Comparison of ENCODE assay signal across 11 cellular contexts in the genomic region with DNA sequence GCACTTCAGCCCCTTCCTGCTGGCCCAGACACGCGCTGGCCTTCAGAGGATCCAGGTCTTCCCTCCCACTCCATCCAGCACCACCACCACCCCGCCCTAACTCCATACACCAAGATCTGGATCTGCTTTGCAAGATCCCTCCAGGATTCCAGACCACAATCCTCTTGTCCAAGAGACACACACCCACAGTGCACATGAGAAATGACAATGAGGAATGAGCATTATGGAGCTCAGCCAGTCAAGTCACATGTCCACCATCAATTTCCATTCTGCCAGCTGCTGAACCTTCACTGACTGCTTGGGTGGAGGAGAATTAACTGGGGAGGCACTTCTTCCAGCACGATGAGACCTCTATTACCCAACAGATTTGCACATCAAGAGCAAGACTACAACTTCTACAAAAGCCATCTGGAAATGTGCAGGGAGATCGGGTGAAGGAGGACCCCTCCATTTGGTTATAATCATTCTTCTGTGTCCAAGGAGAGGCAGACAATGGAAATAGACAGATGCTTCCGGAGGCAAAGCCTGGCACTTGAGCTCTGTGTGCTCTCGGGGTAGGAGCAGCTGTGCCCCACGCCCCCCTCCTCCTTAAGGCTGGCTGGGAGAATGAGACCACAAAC. TPM values are rescaled to one million over a fixed set of nuclear protein-coding genes. Genes with fewer than 3 reads are reported as not detected.
A peak's percentile ranks its signal among the peaks of the same experiment; 100 is the strongest.
DNase-seq lines count a peak whose midpoint lies in the region; ATAC-seq, FAIRE-seq and TF ChIP-seq lines count a peak whose summit lies in the region.
"Had no signal": no experiment of that assay in that cellular context is flagged by ENCODE, and none has a peak within 500 bp of the region (broad histone marks: within the 10 kb centered on the region; RNA-seq: fewer than 3 reads in every experiment).

No MANE protein-coding gene starts in this region.

- H2AFZ ChIP-seq in keratinocyte (ENCODE audit: control insufficient read depth, low read length) = no peak overlapping the region

- intact Hi-C loops in adrenal gland (cut with DNase I) = no loop called here
- intact Hi-C loops in testis (cut with DNase I; ENCODE audit: low total_unique reads) = no loop called here
- intact Hi-C loops in Calu3 (cut with micrococcal nuclease; ENCODE audit: unreplicated experiment) = no loop called here

- TF ChIP-seq CTCF in adrenal gland (IDR thresholded peaks at IDR 0.05) (no peak), keratinocyte (optimal IDR thresholded peaks at IDR 0.05 in 1 of 3, IDR thresholded peaks at IDR 0.05 in 1 of 3, conservative IDR thresholded peaks at IDR 0.05 in 1 of 3; ENCODE audit: extremely low read depth in 1 of 3, insufficient read depth in 2 of 3, low read length in 3 of 3) (no peak), testis (IDR thresholded peaks at IDR 0.05) (no peak), Calu3 (IDR thresholded peaks at IDR 0.05; ENCODE audit: unreplicated experiment) (no peak), glutamatergic neuron (IDR thresholded peaks at IDR 0.05; ENCODE audit: partially characterized antibody, unreplicated experiment) (no peak)

- no peak overlapping the region for H3K27ac Mint-ChIP-seq in Calu3 (ENCODE audit: unreplicated experiment)
- no peak overlapping the region for H3K27ac Mint-ChIP-seq in T-helper 17 cell
- H3K27ac Mint-ChIP-seq in glutamatergic neuron (ENCODE audit: unreplicated experiment) = no peak overlapping the region
- H3K27ac Mint-ChIP-seq: stimulated activated memory B cell treated with anti-CD40 and anti-IgM and Interleukin-4, amounts not matched to agents 10 μg/mL and 1 μg/mL and 100 μg/mL, for 72 hours had no signal

- H3K9me1 ChIP-seq in keratinocyte (ENCODE audit: control insufficient read depth, extremely low read depth, insufficient read depth, low read length) = no peaks in the 10 kb centered on the region

- H3K4me3 Mint-ChIP-seq in Calu3 (ENCODE audit: low read depth, unreplicated experiment) (no peak overlapping the region), T-helper 17 cell (no peak overlapping the region), glutamatergic neuron (ENCODE audit: unreplicated experiment) (no peak overlapping the region)
- H3K4me3 Mint-ChIP-seq: stimulated activated memory B cell treated with anti-CD40 and anti-IgM and Interleukin-4, amounts not matched to agents 10 μg/mL and 1 μg/mL and 100 μg/mL, for 72 hours had no signal

- dilution Hi-C loops in keratinocyte (cut with MboI; ENCODE audit: extremely low pct_ligation_motif_present, low sequenced_read_pairs) = no loop called here

- peaks cover 18 to 30% of the 10 kb centered on the region in 2 donors for H3K4me1 ChIP-seq in adrenal gland (replicated peaks in 1 of 2)
- H3K4me1 ChIP-seq in keratinocyte (ENCODE audit: control insufficient read depth, extremely low read depth, insufficient read depth, low read length) = peaks cover 14% of the 10 kb centered on the region
- peaks cover 23% of the 10 kb centered on the region for H3K4me1 ChIP-seq in testis

- no peaks in the 10 kb centered on the region for H4K20me1 ChIP-seq in keratinocyte (ENCODE audit: control insufficient read depth, extremely low read depth, insufficient read depth, low read length)

- H3K36me3 Mint-ChIP-seq in Calu3 (ENCODE audit: insufficient read depth, unreplicated experiment) (no peaks in the 10 kb centered on the region), T-helper 17 cell (ENCODE audit: low read depth) (no peaks in the 10 kb centered on the region), glutamatergic neuron (ENCODE audit: unreplicated experiment) (no peaks in the 10 kb centered on the region)
- H3K36me3 Mint-ChIP-seq: stimulated activated memory B cell treated with anti-CD40 and anti-IgM and Interleukin-4, amounts not matched to agents 10 μg/mL and 1 μg/mL and 100 μg/mL, for 72 hours had no signal

- no peaks in the 10 kb centered on the region for H3K27me3 ChIP-seq in adrenal gland
- H3K27me3 ChIP-seq in keratinocyte (ENCODE audit: control insufficient read depth, extremely low read depth, insufficient read depth, low read length) = no peaks in the 10 kb centered on the region
- H3K27me3 ChIP-seq in testis = no peaks in the 10 kb centered on the region

- CTCF ChIA-PET in Calu3 (lab: Charles Lee) = no interaction called here

- WGBS in adrenal gland, 4 donors = 38 to 47% (median 40%) methylated on average over 7 to 8 of the region's 8 CpGs
- WGBS in testis, 2 donors = 51 to 74% methylated on average over 5 to 8 of the region's 8 CpGs

- H3K9me3 Mint-ChIP-seq in Calu3 (ENCODE audit: low read depth, unreplicated experiment) = no peaks in the 10 kb centered on the region
- H3K9me3 Mint-ChIP-seq in glutamatergic neuron (ENCODE audit: unreplicated experiment) = no peaks in the 10 kb centered on the region
- H3K9me3 Mint-ChIP-seq: stimulated activated memory B cell treated with anti-CD40 and anti-IgM and Interleukin-4, amounts not matched to agents 10 μg/mL and 1 μg/mL and 100 μg/mL, for 72 hours had no signal

- H3K36me3 ChIP-seq in adrenal gland (replicated peaks in 1 of 2) (no peaks in the 10 kb centered on the region), keratinocyte (ENCODE audit: control insufficient read depth in 2 of 2, extremely low read depth in 1 of 2, insufficient read depth in 2 of 2, low read length in 2 of 2) (no peaks in the 10 kb centered on the region), testis (ENCODE audit: low read depth, missing control alignments) (no peaks in the 10 kb centered on the region)

- H3K27ac ChIP-seq in adrenal gland (peak overlapping the region in 3 of 5 donors; percentile 21 to 69 (median 58)), keratinocyte (ENCODE audit: control insufficient read depth, insufficient read depth, low read length) (no peak overlapping the region), testis (peak overlapping the region; percentile 5 to 52)

- FAIRE-seq in keratinocyte (lab: Jason Lieb, UNC) = peak; percentile 73

- no peaks in the 10 kb centered on the region for H3K79me2 ChIP-seq in keratinocyte (ENCODE audit: control insufficient read depth, insufficient read depth, low read length)

- H3K27me3 Mint-ChIP-seq in Calu3 (ENCODE audit: unreplicated experiment) (no peaks in the 10 kb centered on the region), T-helper 17 cell (peaks cover 35% of the 10 kb centered on the region), glutamatergic neuron (ENCODE audit: unreplicated experiment) (peaks cover 2% of the 10 kb centered on the region)

- ATAC-seq in T-helper 17 cell = no peak
- ATAC-seq: stimulated activated memory B cell treated with anti-CD40 and anti-IgM and Interleukin-4, amounts not matched to agents 10 μg/mL and 1 μg/mL and 100 μg/mL, for 72 hours had no signal

- H3K9me3 ChIP-seq in adrenal gland (replicated peaks in 1 of 3) (no peaks in the 10 kb centered on the region), keratinocyte (ENCODE audit: control insufficient read depth, low read depth, low read length) (no peaks in the 10 kb centered on the region), testis (no peaks in the 10 kb centered on the region), T-helper 17 cell (ENCODE audit: control insufficient read depth, low read length, poor library complexity, severe bottlenecking) (no peaks in the 10 kb centered on the region)

- H3K4me1 Mint-ChIP-seq in Calu3 (ENCODE audit: low read depth, unreplicated experiment) (peaks cover 8% of the 10 kb centered on the region), T-helper 17 cell (peaks cover 4% of the 10 kb centered on the region), glutamatergic neuron (ENCODE audit: low read depth, unreplicated experiment) (no peaks in the 10 kb centered on the region)

- TF ChIP-seq POLR2A in adrenal gland (IDR thresholded peaks at IDR 0.05) (peak in 1 of 2 donors; percentile 20), testis (IDR thresholded peaks at IDR 0.05) (no peak)

- H3K9ac ChIP-seq in keratinocyte (ENCODE audit: control insufficient read depth, extremely low read depth, insufficient read depth, low read length) = no peak overlapping the region

- no peak overlapping the region for H3K4me3 ChIP-seq in adrenal gland
- H3K4me3 ChIP-seq in keratinocyte (ENCODE audit: control insufficient read depth in 2 of 3, extremely low read depth in 1 of 3, insufficient read depth in 2 of 3, low read depth in 1 of 3, low read length in 3 of 3) = no peak overlapping the region
- H3K4me3 ChIP-seq in testis = no peak overlapping the region

- no peak overlapping the region for H3K4me2 ChIP-seq in keratinocyte (ENCODE audit: control insufficient read depth, extremely low read depth, insufficient read depth, low read depth, low read length)

- BruUV-seq in Calu3 (replicated peaks; lab: Mats Ljungman, UMichigan) = no TSS peak

- DNase-seq in NCI-H1092 treated with DMSO at 0.1 percent for 48 hours (lab: John Stamatoyannopoulos, UW) (peak; percentile 65), adrenal gland (peak; percentile 60 to 83 (median 67)), keratinocyte (ENCODE audit: low read depth, low spot score) (no peak), testis (peak; percentile 67), Calu3 (no peak), T-helper 17 cell (no peak), glutamatergic neuron (no peak)
- DNase-seq in stimulated activated CD4-positive, alpha-beta T cell treated with anti-CD3 and anti-CD28 coated beads, Interleukin-15, amount 100 ng/mL, for 24 hours = no peak
- DNase-seq: NCI-H526 treated with DMSO at 0.1 percent for 48 hours had no signal

RNA-seq across cellular contexts. Expression of gene SPATA12, which starts 12.3 kb away (rescaled TPM):
- under 1 TPM in 5 of 8 donors, not detected in 3; 0.22 to 0.83 (median 0.40) TPM for total RNA-seq in adrenal gland
- polyA plus RNA-seq in adrenal gland = under 1 TPM; 0.07 to 0.62 (median 0.48) TPM
- polyA plus RNA-seq in keratinocyte = 0.08 to 0.09 TPM (median 0.08 TPM) in 3 replicates
- not detected for polyA plus RNA-seq in keratinocyte (2011; ENCODE audit: low read depth)
- polyA plus RNA-seq in keratinocyte (2011; cell fraction: cytosol; rRNA removed) = 0.11 TPM in 1 of 2 replicates, not detected in the other
- 0.13 and 0.16 TPM in 2 replicates for polyA plus RNA-seq in keratinocyte (2011; cell fraction: nucleus; rRNA removed)
- 0.05 and 0.17 TPM in 2 replicates for polyA plus RNA-seq in keratinocyte (2012; ENCODE audit: low replicate concordance)
- polyA minus RNA-seq in keratinocyte = 0.06 TPM in 1 of 3 replicates, not detected in the others
- not detected for polyA minus RNA-seq in keratinocyte (2011; cell fraction: cytosol; rRNA and poly(A)+ RNA removed)
- polyA minus RNA-seq in keratinocyte (2011; cell fraction: nucleus; rRNA and poly(A)+ RNA removed) = not detected in 2 replicates
- total RNA-seq in testis = 10 to 100 TPM in 1 of 2 donors, 1 to 10 TPM in 1; 4.3 to 10.2 TPM
- 32.0 TPM for polyA plus RNA-seq in testis (ENCODE audit: insufficient read depth, low read depth, low replicate concordance)
- total RNA-seq in Calu3 (2022) = 0.47 and 0.64 TPM in 2 replicates
- not detected for total RNA-seq in T-helper 17 cell
- total RNA-seq in glutamatergic neuron (ENCODE audit: unreplicated experiment) = not detected
- total RNA-seq: osteocyte had no signal

Comparison
In these comparisons a context has a peak if more than half of its experiments do, and no peak if none do; other contexts are left out.
1. DNase-seq: peak in NCI-H1092 treated with DMSO at 0.1 percent for 48 hours (single experiment), adrenal gland (7 of 7) and testis (single experiment); none in keratinocyte (single experiment), Calu3 (single experiment), stimulated activated CD4-positive, alpha-beta T cell treated with anti-CD3 and anti-CD28 coated beads, Interleukin-15, amount 100 ng/mL, for 24 hours (single experiment), T-helper 17 cell (0 of 3) and glutamatergic neuron (single experiment).